ENCODE assay signal across 19 cellular contexts in the genomic region with DNA sequence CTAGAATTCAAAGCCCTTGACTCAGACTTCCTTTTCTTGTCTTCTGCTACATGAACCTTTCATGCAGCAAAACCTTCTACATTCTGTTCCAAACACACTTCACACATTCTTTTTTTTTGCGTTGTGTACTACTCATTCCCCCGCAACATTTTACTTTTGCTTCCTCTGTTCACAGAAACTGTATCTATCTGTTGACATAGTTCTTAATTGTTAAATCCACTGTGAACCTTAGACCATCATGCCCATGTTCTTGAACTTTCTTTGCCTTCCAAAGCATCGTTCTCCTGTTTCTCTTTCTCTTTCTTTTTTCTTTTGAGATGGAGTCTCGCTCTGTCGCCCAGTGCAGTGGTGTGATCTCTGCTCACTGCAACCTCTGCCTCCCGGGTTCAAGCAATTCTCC. TPM values are rescaled to one million over a fixed set of nuclear protein-coding genes. Genes with fewer than 3 reads are reported as not detected.
DNase-seq lines count a peak whose midpoint lies in the region; ATAC-seq, FAIRE-seq and TF ChIP-seq lines count a peak whose summit lies in the region.
"Had no signal": no experiment of that assay in that cellular context is flagged by ENCODE, and none has a peak within 500 bp of the region (broad histone marks: within the 10 kb centered on the region; RNA-seq: fewer than 3 reads in every experiment).

No MANE protein-coding gene starts in this region.

- peaks cover 0 to 2% of the 10 kb centered on the region in 2 experiments for H4K20me1 ChIP-seq in H1 (replicated peaks in 1 of 2; ENCODE audit: control insufficient read depth in 1 of 2, insufficient read depth in 2 of 2, low read length in 2 of 2)

- no peak overlapping the region for H3K56ac ChIP-seq in H1 (replicated peaks; ENCODE audit: insufficient read length, low read depth, low read length)

- no peak for ATAC-seq in CD4-positive, CD25-positive, alpha-beta regulatory T cell (ENCODE audit: low read depth in 2 of 2)
- ATAC-seq in GM18499 (IDR thresholded peaks at IDR 0.05; ENCODE audit: insufficient read depth, unreplicated experiment) (peak; percentile 77), HG03432 (IDR thresholded peaks at IDR 0.05; ENCODE audit: unreplicated experiment) (peak; percentile 65), HG03097 (IDR thresholded peaks at IDR 0.05; ENCODE audit: low FRiP score, unreplicated experiment) (no peak)
- ATAC-seq: heart left ventricle, PC-3 had no signal

- no peak overlapping the region for H3K4ac ChIP-seq in H1 (replicated peaks; ENCODE audit: insufficient read length, low read depth, low read length)

- CTCF ChIA-PET in H1 (lab: Charles Lee; ENCODE audit: partially characterized antibody) = interaction anchor here (0.7 to 4.0 kb wide), 15 partner anchors 8 to 200 kb away, joined by 3 to 31 read pairs (median 4); no protein-coding TSS in a partner anchor

- H2BK15ac ChIP-seq in H1 (ENCODE audit: low read length) = no peak overlapping the region

- peaks cover 0 to 69% of the 10 kb centered on the region in 2 experiments; a peak in 2 of 4 replicates for H3K79me2 ChIP-seq in H1 (ENCODE audit: control insufficient read depth in 1 of 2, insufficient read depth in 2 of 2, low read length in 2 of 2)

- no peaks in the 10 kb centered on the region for H3K27me3 ChIP-seq in CD4-positive, CD25-positive, alpha-beta regulatory T cell (ENCODE audit: control insufficient read depth, insufficient read depth, low read length)
- H3K27me3 ChIP-seq in H1 (replicated peaks in 1 of 4; ENCODE audit: control insufficient read depth in 3 of 4, extremely low read depth in 1 of 4, insufficient read depth in 3 of 4, low read length in 3 of 4) = no peaks in the 10 kb centered on the region
- H3K27me3 ChIP-seq: BE2C, esophagus squamous epithelium, heart left ventricle had no signal

- TF ChIP-seq EP300 in H1 (IDR thresholded peaks at IDR 0.05; ENCODE audit: borderline replicate concordance in 1 of 2, low read depth in 2 of 2, low read length in 2 of 2) = no peak

- no peak overlapping the region for H3K4me3 ChIP-seq in CD4-positive, CD25-positive, alpha-beta regulatory T cell (ENCODE audit: low read depth, low read length)
- H3K4me3 ChIP-seq in H1 (ENCODE audit: extremely low read depth in 1 of 4, insufficient read depth in 2 of 4, low read depth in 3 of 4, low read length in 4 of 4) = no peak overlapping the region
- H3K4me3 ChIP-seq: esophagus squamous epithelium, heart left ventricle, skin epidermis had no signal

- peaks cover 42 to 57% (median 51%) of the 10 kb centered on the region in 4 donors for H3K4me1 Mint-ChIP-seq in CD4-positive, CD25-positive, alpha-beta regulatory T cell

- POLR2A ChIA-PET in H1 (lab: Charles Lee; ENCODE audit: partially characterized antibody) = interaction anchor here (1.0 to 1.7 kb wide), 2 partner anchors 10 to 13 kb away, joined by 4 to 5 read pairs; no protein-coding TSS in a partner anchor

- H2AFZ ChIP-seq in H1 (ENCODE audit: low read length) = no peak overlapping the region
- H2AFZ ChIP-seq: parathyroid adenoma had no signal

- H3K14ac ChIP-seq in H1 (ENCODE audit: insufficient read length) = no peak overlapping the region

- no peak for FAIRE-seq in H1 (lab: Jason Lieb, UNC)
- FAIRE-seq: HTR-8/SVneo, kidney had no signal

- H3K27ac ChIP-seq in CD4-positive, CD25-positive, alpha-beta regulatory T cell (ENCODE audit: insufficient read depth, low read length, poor library complexity, severe bottlenecking) = no peak overlapping the region
- H3K27ac ChIP-seq in H1 (ENCODE audit: low read depth, low read length) = no peak overlapping the region
- H3K27ac ChIP-seq: esophagus squamous epithelium, heart left ventricle, parathyroid adenoma, skin epidermis, VCaP had no signal

- no peak for TF ChIP-seq POLR2A in H1 (IDR thresholded peaks at IDR 0.05; ENCODE audit: control extremely low read depth in 1 of 2, low read depth in 2 of 2, low read length in 2 of 2)

- no peaks in the 10 kb centered on the region for H3K27me3 Mint-ChIP-seq in CD4-positive, CD25-positive, alpha-beta regulatory T cell

- H3K9me3 Mint-ChIP-seq in CD4-positive, CD25-positive, alpha-beta regulatory T cell = no peaks in the 10 kb centered on the region

- H4K91ac ChIP-seq in H1 (replicated peaks; ENCODE audit: insufficient read length, low read length) = no peak overlapping the region

- no peak overlapping the region for H2BK120ac ChIP-seq in H1 (replicated peaks; ENCODE audit: low read depth, low read length)

- H3K4me3 Mint-ChIP-seq in CD4-positive, CD25-positive, alpha-beta regulatory T cell = peak overlapping the region in 2 of 4 donors; percentile 8 to 45

- H2AK5ac ChIP-seq in H1 (ENCODE audit: low read depth, low read length) = peak overlapping the region; percentile 75; the same call in 1 of the 2 replicates

- 90% methylated on average over 6 of the region's 6 CpGs; no CpG with 5 or more reads in 1 of the 2 experiments for WGBS in H1 (ENCODE audit: extremely low coverage in 1 of 2, insufficient coverage in 1 of 2, insufficient read length in 1 of 2, insufficient replicate concordance in 2 of 2, low coverage in 1 of 2, low lambda C conversion rate in 2 of 2, missing lambda C conversion rate in 1 of 2), 2 experiments

- H2BK5ac ChIP-seq in H1 (ENCODE audit: low read depth, low read length) = no peak overlapping the region

- no peak overlapping the region for H2BK12ac ChIP-seq in H1 (ENCODE audit: low read depth, low read length)

- H3K36me3 Mint-ChIP-seq in CD4-positive, CD25-positive, alpha-beta regulatory T cell = peaks cover 20% of the 10 kb centered on the region

- no peak overlapping the region for H2BK20ac ChIP-seq in H1 (ENCODE audit: low read length)

- no peak overlapping the region for H4K8ac ChIP-seq in H1 (ENCODE audit: extremely low read depth, insufficient read depth, low read length)

- H3K23me2 ChIP-seq in H1 (ENCODE audit: low read depth, low read length) = no peaks in the 10 kb centered on the region

- H3K18ac ChIP-seq in H1 (ENCODE audit: extremely low read depth, low read length) = peak overlapping the region; percentile 55; the same call in 1 of the 2 replicates

- no peak overlapping the region for H3K9ac ChIP-seq in H1 (replicated peaks in 1 of 4; ENCODE audit: extremely low read depth in 1 of 4, low read depth in 3 of 4, low read length in 3 of 4)
- H3K9ac ChIP-seq: parathyroid adenoma had no signal

- H3K4me1 ChIP-seq in CD4-positive, CD25-positive, alpha-beta regulatory T cell (ENCODE audit: control insufficient read depth, insufficient read depth, low read length, poor library complexity, severe bottlenecking) = peaks cover 15% of the 10 kb centered on the region
- H3K4me1 ChIP-seq in H1 (replicated peaks in 1 of 4; ENCODE audit: control insufficient read depth in 3 of 4, insufficient read depth in 4 of 4, low read length in 3 of 4) = peaks cover 0 to 10% (median 4%) of the 10 kb centered on the region in 4 experiments; a peak in 3 of 7 replicates

- no peak overlapping the region for H4K5ac ChIP-seq in H1 (ENCODE audit: insufficient read length, low read depth, low read length)

- no peak for TF ChIP-seq CTCF in H1 (IDR thresholded peaks at IDR 0.05; ENCODE audit: control extremely low read depth in 1 of 3, insufficient read depth in 1 of 3, low read depth in 1 of 3, low read length in 3 of 3)

- no peak overlapping the region for H3K4me2 ChIP-seq in H1 (ENCODE audit: insufficient read depth in 1 of 2, low read depth in 2 of 2, low read length in 2 of 2)

- no peaks in the 10 kb centered on the region for H3K79me1 ChIP-seq in H1 (ENCODE audit: low read depth, low read length)

- no peaks in the 10 kb centered on the region for H3K9me3 ChIP-seq in CD4-positive, CD25-positive, alpha-beta regulatory T cell (ENCODE audit: control insufficient read depth in 2 of 2, low read length in 2 of 2)
- peaks cover 0 to 5% of the 10 kb centered on the region in 2 experiments; a peak in 1 of 4 replicates for H3K9me3 ChIP-seq in H1 (ENCODE audit: insufficient read depth in 2 of 2, low read depth in 1 of 2, low read length in 1 of 2)
- H3K9me3 ChIP-seq: BE2C, esophagus squamous epithelium, heart left ventricle had no signal

- H3K36me3 ChIP-seq in CD4-positive, CD25-positive, alpha-beta regulatory T cell (ENCODE audit: control insufficient read depth, insufficient read depth, low read length) = no peaks in the 10 kb centered on the region
- no peaks in the 10 kb centered on the region for H3K36me3 ChIP-seq in H1 (ENCODE audit: control insufficient read depth in 2 of 4, insufficient read depth in 4 of 4, low read length in 3 of 4)
- H3K36me3 ChIP-seq: BE2C, esophagus squamous epithelium, heart left ventricle had no signal

- peak in 1 of 3 donors; percentile 31 for DNase-seq in CD4-positive, CD25-positive, alpha-beta regulatory T cell
- DNase-seq in H1 (ENCODE audit: low read depth in 1 of 2, low spot score in 2 of 2) (no peak), globus pallidus (ENCODE audit: low spot score) (no peak), T-helper 9 cell (no peak)
- DNase-seq: BE2C; esophagus squamous epithelium; heart left ventricle; kidney; NCI-H2029; NCI-H526 treated with DMSO at 0.1 percent for 48 hours; PC-3; stimulated activated naive CD4-positive, alpha-beta T cell had no signal

- peak overlapping the region in 2 of 3 donors; percentile 0 to 9 for H3K27ac Mint-ChIP-seq in CD4-positive, CD25-positive, alpha-beta regulatory T cell

- no peak overlapping the region for H3K23ac ChIP-seq in H1 (ENCODE audit: insufficient read length)

- TF ChIP-seq RAD21 in H1 (IDR thresholded peaks at IDR 0.05 in 1 of 2, conservative IDR thresholded peaks at IDR 0.05 in 1 of 2; ENCODE audit: low read depth in 2 of 2, low read length in 2 of 2) = no peak

TF ChIP-seq in H1, 55 proteins besides CTCF, POLR2A, EP300 and RAD21 (continues in another document):
- TF ChIP-seq CBX8 (IDR thresholded peaks at IDR 0.05; ENCODE audit: borderline replicate concordance, low read depth, low read length) = no peak
- TF ChIP-seq KDM5A (IDR thresholded peaks at IDR 0.05; ENCODE audit: low read length) = no peak
- TF ChIP-seq CHD2 (IDR thresholded peaks at IDR 0.05; ENCODE audit: low read length) = no peak
- TF ChIP-seq CBX5 (IDR thresholded peaks at IDR 0.05; ENCODE audit: low read depth, low read length) = no peak
- TF ChIP-seq TCF12 (IDR thresholded peaks at IDR 0.05; ENCODE audit: low read depth, low read length) = no peak
- TF ChIP-seq POU5F1 (IDR thresholded peaks at IDR 0.05; ENCODE audit: low read depth, low read length) = no peak

RNA-seq across cellular contexts. Expression of a gene that starts 14.2 kb away (rescaled TPM):
- total RNA-seq in CD4-positive, CD25-positive, alpha-beta regulatory T cell = 110 TPM
- polyA plus RNA-seq in CD4-positive, CD25-positive, alpha-beta regulatory T cell = 10 to 100 TPM; 45.7 to 78.5 (median 70.9) TPM
- 30.5 and 32.4 TPM in 2 replicates for total RNA-seq in H1 (2021; fragmentation: NEBNext Ultra II Directional; extraction: Animal tissue kit (Norgen Biotek cat#: 25700))
- polyA plus RNA-seq in H1 (2011; rRNA removed) = 2.7 and 6.9 TPM in 2 replicates
- 7.2 TPM for polyA plus RNA-seq in H1 (2011; cell fraction: cytosol; rRNA removed)
- polyA plus RNA-seq in H1 (2011; cell fraction: nucleus; rRNA removed) = 6.1 TPM
- 6.2 to 13.8 TPM (median 10.9 TPM) in 4 replicates for polyA plus RNA-seq in H1 (2012, experiment 1 of 2)
- polyA plus RNA-seq in H1 (2012, experiment 2 of 2) = 0.52 TPM
- polyA plus RNA-seq in H1 (2013, experiment 1 of 2) = 23.2 TPM
- polyA plus RNA-seq in H1 (2013, experiment 2 of 2) = 24.2 TPM
- polyA minus RNA-seq in H1 (2011; rRNA and poly(A)+ RNA removed) = 20.5 and 20.9 TPM in 2 replicates
- polyA minus RNA-seq in H1 (2011; cell fraction: cytosol; rRNA and poly(A)+ RNA removed) = 16.2 TPM
- 46.3 TPM for polyA minus RNA-seq in H1 (2011; cell fraction: nucleus; rRNA and poly(A)+ RNA removed)

Comparison
In these comparisons a context has a peak if more than half of its experiments do, and no peak if none do; other contexts are left out.
1. ATAC-seq: peak in GM18499 (single experiment) and HG03432 (single experiment); none in CD4-positive, CD25-positive, alpha-beta regulatory T cell (0 of 2) and HG03097 (single experiment).